Comparison of ENCODE assay signal across 10 cellular contexts in genomic region chr20:44594730-44595129, GRCh38. TPM values are rescaled to one million over a fixed set of nuclear protein-coding genes. Genes with fewer than 3 reads are reported as not detected.
DNase-seq lines count a peak whose midpoint lies in the region; ATAC-seq and TF ChIP-seq lines count a peak whose summit lies in the region.
"Had no signal": no experiment of that assay in that cellular context is flagged by ENCODE, and none has a peak within 500 bp of the region (broad histone marks: within the 10 kb centered on the region; RNA-seq: fewer than 3 reads in every experiment).

No MANE protein-coding gene starts in this region.

- H3K27ac ChIP-seq in dorsolateral prefrontal cortex = peak overlapping the region in 16 of 59 donors; percentile 14 to 55 (median 31)
- H3K27ac ChIP-seq: prostate gland, tibial nerve, VCaP had no signal

- intact Hi-C loops in dorsolateral prefrontal cortex (cut with DNase I) = no loop called here

- H3K4me3 Mint-ChIP-seq in stimulated activated naive CD8-positive, alpha-beta T cell treated with anti-CD3 and anti-CD28 coated beads, Interleukin-15, amount 100 ng/mL, for 72 hours = no peak overlapping the region

- H3K27me3 Mint-ChIP-seq in stimulated activated naive CD8-positive, alpha-beta T cell treated with anti-CD3 and anti-CD28 coated beads, Interleukin-15, amount 100 ng/mL, for 72 hours = no peaks in the 10 kb centered on the region

- TF ChIP-seq CTCF in GM20000 (IDR thresholded peaks at IDR 0.05; ENCODE audit: extremely low read depth, missing control alignments) = no peak
- TF ChIP-seq CTCF in fibroblast of the aortic adventitia (IDR thresholded peaks at IDR 0.05; ENCODE audit: insufficient read depth, low read length) = no peak
- TF ChIP-seq CTCF in dorsolateral prefrontal cortex (IDR thresholded peaks at IDR 0.05 in 54 of 56, conservative IDR thresholded peaks at IDR 0.05 in 2 of 56; ENCODE audit: low read depth in 1 of 56, partially characterized antibody in 56 of 56) = no peak

- peaks cover 19% of the 10 kb centered on the region for H3K4me1 Mint-ChIP-seq in stimulated activated naive CD8-positive, alpha-beta T cell treated with anti-CD3 and anti-CD28 coated beads, Interleukin-15, amount 100 ng/mL, for 72 hours

- H3K9me3 Mint-ChIP-seq in stimulated activated naive CD8-positive, alpha-beta T cell treated with anti-CD3 and anti-CD28 coated beads, Interleukin-15, amount 100 ng/mL, for 72 hours = no peaks in the 10 kb centered on the region

- peak; percentile 71 for ATAC-seq in stimulated activated naive CD8-positive, alpha-beta T cell treated with anti-CD3 and anti-CD28 coated beads, Interleukin-15, amount 100 ng/mL, for 72 hours

- DNase-seq in GM20000 (ENCODE audit: low spot score) = peak; percentile 47
- peak; percentile 85 for DNase-seq in OCI-M1 (lab: John Stamatoyannopoulos, UW)
- DNase-seq in fibroblast of the aortic adventitia (ENCODE audit: low read depth) = peak; percentile 67
- no peak for DNase-seq in stimulated activated naive CD8-positive, alpha-beta T cell treated with anti-CD3 and anti-CD28 coated beads, Interleukin-15, amount 100 ng/mL, for 72 hours
- DNase-seq in Kasumi-1 (lab: John Stamatoyannopoulos, UW) = no peak
- DNase-seq in DMS79 (lab: John Stamatoyannopoulos, UW) = no peak
- no peak for DNase-seq in dorsolateral prefrontal cortex

- H3K27ac Mint-ChIP-seq in stimulated activated naive CD8-positive, alpha-beta T cell treated with anti-CD3 and anti-CD28 coated beads, Interleukin-15, amount 100 ng/mL, for 72 hours = peak overlapping the region in 1 of 2 donors; percentile 77

- H3K4me3 ChIP-seq in fibroblast of the aortic adventitia (ENCODE audit: low read depth, low read length) (no peak overlapping the region), dorsolateral prefrontal cortex (no peak overlapping the region)
- H3K4me3 ChIP-seq: prostate gland, tibial nerve had no signal

- no peaks in the 10 kb centered on the region for H3K27me3 ChIP-seq in dorsolateral prefrontal cortex
- H3K27me3 ChIP-seq: tibial nerve had no signal

RNA-seq across cellular contexts. Expression of gene PKIG, which starts 12.4 kb away (rescaled TPM):
- total RNA-seq in fibroblast of the aortic adventitia (ENCODE audit: low replicate concordance) (83.2 and 134 TPM in 2 replicates), dorsolateral prefrontal cortex (100 to 1,000 TPM in 6 of 120 experiments, 10 to 100 TPM in 114; 35.0 to 115 (median 72.9) TPM)

RNA-seq across cellular contexts. Expression of gene ADA, which starts 56.8 kb away (rescaled TPM):
- total RNA-seq in fibroblast of the aortic adventitia (ENCODE audit: low replicate concordance) = 4.6 and 11.8 TPM in 2 replicates
- total RNA-seq in dorsolateral prefrontal cortex = 10 to 100 TPM in 23 of 120 experiments, 1 to 10 TPM in 97; 1.9 to 18.9 (median 6.6) TPM

Comparison
In these comparisons a context has a peak if more than half of its experiments do, and no peak if none do; other contexts are left out.
1. DNase-seq: peak in GM20000 (single experiment), OCI-M1 (single experiment) and fibroblast of the aortic adventitia (single experiment); none in stimulated activated naive CD8-positive, alpha-beta T cell treated with anti-CD3 and anti-CD28 coated beads, Interleukin-15, amount 100 ng/mL, for 72 hours (0 of 2), Kasumi-1 (0 of 2), DMS79 (single experiment) and dorsolateral prefrontal cortex (0 of 10).